ENCODE assay signal across 8 cellular contexts in the genomic region with DNA sequence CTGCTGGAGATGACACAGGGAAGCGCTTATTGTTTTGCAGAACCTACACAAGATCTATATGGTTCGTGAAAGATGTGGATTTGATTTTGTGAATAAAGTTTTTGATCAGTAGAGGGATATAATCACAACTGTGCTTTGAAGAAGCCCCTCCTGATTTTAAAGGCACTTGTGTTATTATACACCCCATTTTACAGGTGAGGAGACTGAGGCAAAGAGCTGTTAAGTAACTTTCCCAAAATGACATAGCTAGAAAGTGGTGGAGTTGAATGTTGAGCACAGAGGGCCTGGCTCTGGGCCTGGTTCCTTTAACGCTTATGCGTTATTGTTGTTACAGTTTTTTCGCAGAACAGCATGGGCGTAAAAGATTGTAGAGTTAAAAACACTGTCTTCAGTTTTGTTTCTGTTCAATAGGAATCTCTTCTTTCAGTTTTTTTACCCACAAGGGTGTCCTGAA. TPM values are rescaled to one million over a fixed set of nuclear protein-coding genes. Genes with fewer than 3 reads are reported as not detected.
A peak's percentile ranks its signal among the peaks of the same experiment; 100 is the strongest.
DNase-seq lines count a peak whose midpoint lies in the region; ATAC-seq and TF ChIP-seq lines count a peak whose summit lies in the region.

No MANE protein-coding gene starts in this region.

- H3K4me1 Mint-ChIP-seq in glutamatergic neuron (ENCODE audit: low read depth, unreplicated experiment) = peaks cover 10% of the 10 kb centered on the region

- no peaks in the 10 kb centered on the region for H3K27me3 ChIP-seq in H7 (ENCODE audit: control insufficient read depth, insufficient read depth, low read length)

- H3K4me3 Mint-ChIP-seq in glutamatergic neuron (ENCODE audit: unreplicated experiment) = peak overlapping the region; percentile 95

- peaks cover 8% of the 10 kb centered on the region for H3K9me3 Mint-ChIP-seq in glutamatergic neuron (ENCODE audit: unreplicated experiment)

- H3K27ac Mint-ChIP-seq in glutamatergic neuron (ENCODE audit: unreplicated experiment) = peak overlapping the region; percentile 91

- peaks cover 3% of the 10 kb centered on the region for H3K27me3 Mint-ChIP-seq in glutamatergic neuron (ENCODE audit: unreplicated experiment)

- no peaks in the 10 kb centered on the region for H3K36me3 ChIP-seq in H7 (replicated peaks; ENCODE audit: control insufficient read depth, insufficient read depth, low read length)

- H3K4me3 ChIP-seq in H7 (ENCODE audit: insufficient read depth, low read depth, low read length) (peak overlapping the region; percentile 77), skin epidermis (peak overlapping the region; percentile 62 to 90 (median 75))

- TF ChIP-seq CTCF in VCaP (conservative IDR thresholded peaks at IDR 0.05) (no peak), glutamatergic neuron (IDR thresholded peaks at IDR 0.05; ENCODE audit: partially characterized antibody, unreplicated experiment) (no peak)

- DNase-seq in H7 = no peak
- DNase-seq in glutamatergic neuron = no peak
- DNase-seq in NCI-H1092 (lab: John Stamatoyannopoulos, UW) = no peak
- no peak for DNase-seq in Kasumi-1 (lab: John Stamatoyannopoulos, UW)
- DNase-seq in Ammon's horn (ENCODE audit: low spot score) = no peak

- ATAC-seq in GM21390 (IDR thresholded peaks at IDR 0.05; ENCODE audit: unreplicated experiment) = no peak

- H3K27ac ChIP-seq in VCaP = peak overlapping the region; percentile 91
- H3K27ac ChIP-seq in skin epidermis = peak overlapping the region in 20 of 21 experiments; percentile 96 to 100 (median 99)

- H3K36me3 Mint-ChIP-seq in glutamatergic neuron (ENCODE audit: unreplicated experiment) = no peaks in the 10 kb centered on the region

RNA-seq across cellular contexts. Expression of a gene that starts 1.4 kb away (rescaled TPM):
- total RNA-seq in H7 (2014; rRNA removed; shearing (Covaris generic)) = 12.2 and 21.2 TPM in 2 replicates
- 15.8 TPM for total RNA-seq in glutamatergic neuron (ENCODE audit: unreplicated experiment)
